8 cellular contexts compared by ENCODE assay signal in the genomic region with DNA sequence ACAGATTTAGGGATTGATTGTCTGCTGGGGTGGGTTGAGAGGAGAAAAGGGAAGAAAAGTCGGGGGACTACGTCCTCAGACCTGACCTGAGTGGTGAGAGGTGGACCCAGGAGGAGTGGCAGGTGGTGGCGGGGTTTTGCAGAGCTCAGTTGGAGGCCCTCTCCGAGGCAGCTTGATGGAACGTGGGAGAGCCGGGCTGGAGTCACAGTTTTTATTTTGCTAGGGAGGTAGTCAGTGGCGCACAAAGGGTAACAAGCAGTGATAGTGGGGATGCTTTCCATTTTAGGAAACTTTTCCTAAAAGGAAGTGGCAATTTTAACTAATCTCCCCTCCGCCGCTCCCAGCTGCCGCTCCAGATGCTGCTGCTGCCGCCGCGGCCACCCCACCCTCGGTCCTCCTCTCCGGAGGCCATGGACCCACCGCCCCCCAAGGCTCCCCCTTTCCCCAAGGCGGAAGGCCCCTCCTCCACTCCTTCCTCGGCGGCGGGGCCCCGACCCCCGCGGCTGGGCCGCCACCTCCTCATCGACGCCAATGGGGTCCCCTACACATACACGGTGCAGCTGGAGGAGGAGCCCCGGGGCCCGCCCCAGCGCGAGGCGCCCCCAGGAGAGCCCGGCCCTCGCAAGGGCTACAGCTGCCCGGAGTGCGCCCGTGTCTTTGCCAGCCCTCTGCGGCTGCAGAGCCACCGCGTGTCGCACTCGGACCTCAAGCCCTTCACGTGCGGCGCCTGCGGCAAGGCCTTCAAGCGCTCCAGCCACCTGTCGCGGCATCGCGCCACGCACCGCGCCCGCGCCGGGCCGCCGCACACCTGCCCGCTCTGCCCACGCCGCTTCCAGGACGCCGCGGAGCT. TPM values are rescaled to one million over a fixed set of nuclear protein-coding genes. Genes with fewer than 3 reads are reported as not detected.
DNase-seq lines count a peak whose midpoint lies in the region; ATAC-seq and TF ChIP-seq lines count a peak whose summit lies in the region.

No MANE protein-coding gene starts in this region.

- DNase-seq in LoVo (ENCODE audit: low spot score): peak; percentile 41
- peak; percentile 55 for DNase-seq in activated naive CD8-positive, alpha-beta T cell treated with anti-CD3 and anti-CD28 coated beads for 36 hours
- DNase-seq in stimulated activated CD4-positive, alpha-beta T cell treated with anti-CD3 and anti-CD28 coated beads, Interleukin-4, amount 100 ng/mL, for 24 hours: peak; percentile 43
- DNase-seq in NCI-H1105 treated with DMSO at 0.1 percent for 48 hours (lab: John Stamatoyannopoulos, UW): no peak

- H3K4me1 Mint-ChIP-seq in activated naive CD8-positive, alpha-beta T cell treated with anti-CD3 and anti-CD28 coated beads for 36 hours: peaks cover 47% of the 10 kb centered on the region

- ATAC-seq in HG02678 (IDR thresholded peaks at IDR 0.05; ENCODE audit: unreplicated experiment) (no peak), GM19395 (IDR thresholded peaks at IDR 0.05; ENCODE audit: unreplicated experiment) (no peak)

- H3K9me3 Mint-ChIP-seq in activated naive CD8-positive, alpha-beta T cell treated with anti-CD3 and anti-CD28 coated beads for 36 hours: peaks cover 6% of the 10 kb centered on the region

- H3K36me3 Mint-ChIP-seq in activated naive CD8-positive, alpha-beta T cell treated with anti-CD3 and anti-CD28 coated beads for 36 hours: peaks cover 62% of the 10 kb centered on the region

- no peak for TF ChIP-seq CTCF in GM12875 (IDR thresholded peaks at IDR 0.05; ENCODE audit: borderline replicate concordance, insufficient read depth, low read depth, low read length)

- peaks cover 9% of the 10 kb centered on the region for H3K9me3 ChIP-seq in iPS-18c (ENCODE audit: control insufficient read depth, insufficient read depth, low read length)

- H3K27me3 Mint-ChIP-seq in activated naive CD8-positive, alpha-beta T cell treated with anti-CD3 and anti-CD28 coated beads for 36 hours: peaks cover 6% of the 10 kb centered on the region

- peak overlapping the region; percentile 89 for H3K4me3 Mint-ChIP-seq in activated naive CD8-positive, alpha-beta T cell treated with anti-CD3 and anti-CD28 coated beads for 36 hours

- peak overlapping the region; percentile 98 for H3K27ac Mint-ChIP-seq in activated naive CD8-positive, alpha-beta T cell treated with anti-CD3 and anti-CD28 coated beads for 36 hours

- H3K4me3 ChIP-seq in GM12875 (ENCODE audit: low read depth, low read length): peak overlapping the region; percentile 80
- peak overlapping the region; percentile 64 for H3K4me3 ChIP-seq in iPS-18c (ENCODE audit: insufficient read depth, low read depth, low read length)

RNA-seq across cellular contexts. Expression of a gene that starts 1.1 kb away (rescaled TPM):
- 10 to 100 TPM; 39.9 to 42.3 TPM for total RNA-seq in activated naive CD8-positive, alpha-beta T cell treated with anti-CD3 and anti-CD28 coated beads for 36 hours

RNA-seq across cellular contexts. Expression of a gene that starts 1.6 kb away (rescaled TPM):
- 10 to 100 TPM; 29.6 to 30.6 TPM for total RNA-seq in activated naive CD8-positive, alpha-beta T cell treated with anti-CD3 and anti-CD28 coated beads for 36 hours

RNA-seq across cellular contexts. Expression of a gene that starts 5.6 kb away (rescaled TPM):
- total RNA-seq in activated naive CD8-positive, alpha-beta T cell treated with anti-CD3 and anti-CD28 coated beads for 36 hours: 10 to 100 TPM; 10.9 to 12.0 TPM

RNA-seq across cellular contexts. Expression of a gene that starts 12.5 kb away (rescaled TPM):
- 100 to 1,000 TPM; 341 to 345 TPM for total RNA-seq in activated naive CD8-positive, alpha-beta T cell treated with anti-CD3 and anti-CD28 coated beads for 36 hours

RNA-seq across cellular contexts. Expression of a gene that starts 18.0 kb away (rescaled TPM):
- 1 to 10 TPM; 3.7 to 3.9 TPM for total RNA-seq in activated naive CD8-positive, alpha-beta T cell treated with anti-CD3 and anti-CD28 coated beads for 36 hours
